14 cellular contexts compared by ENCODE assay signal in genomic region chr21:27693376-27693775, GRCh38.
DNase-seq lines count a peak whose midpoint lies in the region; ATAC-seq and TF ChIP-seq lines count a peak whose summit lies in the region.
"Had no signal": no experiment of that assay in that cellular context is flagged by ENCODE, and none has a peak within 500 bp of the region (broad histone marks: within the 10 kb centered on the region; RNA-seq: fewer than 3 reads in every experiment).

No MANE protein-coding gene starts in this region.

- H3K4me3 Mint-ChIP-seq in osteocyte (ENCODE audit: unreplicated experiment): no peak overlapping the region
- H3K4me3 Mint-ChIP-seq: neural progenitor cell had no signal

- H3K36me3 Mint-ChIP-seq in osteocyte (ENCODE audit: unreplicated experiment): peaks cover 2% of the 10 kb centered on the region
- H3K36me3 Mint-ChIP-seq: neural progenitor cell had no signal

- peak overlapping the region; percentile 79 for H3K27ac Mint-ChIP-seq in osteocyte (ENCODE audit: unreplicated experiment)
- H3K27ac Mint-ChIP-seq: neural progenitor cell had no signal

- peaks cover 33% of the 10 kb centered on the region for H3K4me1 Mint-ChIP-seq in osteocyte (ENCODE audit: unreplicated experiment)
- H3K4me1 Mint-ChIP-seq: neural progenitor cell had no signal

- ATAC-seq in esophagus mucosa: peak; percentile 85
- no peak for ATAC-seq in HG03097 (IDR thresholded peaks at IDR 0.05; ENCODE audit: low FRiP score, unreplicated experiment)
- ATAC-seq: lower lobe of right lung, sciatic nerve had no signal

- peak; percentile 71 for DNase-seq in GM03348 (ENCODE audit: low spot score)
- DNase-seq in RKO (ENCODE audit: low spot score): peak; percentile 0
- no peak for DNase-seq in osteocyte (ENCODE audit: extremely low spot score, unreplicated experiment)
- DNase-seq in hippocampal formation (lab: John Stamatoyannopoulos, UW): no peak
- DNase-seq in activated CD8-positive, alpha-beta memory T cell treated with anti-CD3 and anti-CD28 coated beads, Interleukin-2, amount 50 U/mL, for 4 hours: no peak
- DNase-seq in NCI-H2107 (lab: John Stamatoyannopoulos, UW): no peak
- DNase-seq: activated CD4-positive, alpha-beta T cell treated with anti-CD3 and anti-CD28 coated beads, Interleukin-2, amount 50 U/mL, for 1 hour; lower lobe of right lung; NCI-H1105; NCI-H526 treated with DMSO at 0.1 percent for 48 hours had no signal

- TF ChIP-seq CTCF in osteocyte (IDR thresholded peaks at IDR 0.05): no peak

- peaks cover 6% of the 10 kb centered on the region for H3K9me3 Mint-ChIP-seq in osteocyte (ENCODE audit: unreplicated experiment)

- H3K27me3 Mint-ChIP-seq in osteocyte (ENCODE audit: unreplicated experiment): no peaks in the 10 kb centered on the region

Comparison
In these comparisons a context has a peak if more than half of its experiments do, and no peak if none do; other contexts are left out.
1. DNase-seq: peak in GM03348 (single experiment) and RKO (single experiment); none in osteocyte (single experiment), hippocampal formation (0 of 2), activated CD8-positive, alpha-beta memory T cell treated with anti-CD3 and anti-CD28 coated beads, Interleukin-2, amount 50 U/mL, for 4 hours (single experiment) and NCI-H2107 (single experiment).